ENCODE assay signal across 17 cellular contexts in the genomic region with DNA sequence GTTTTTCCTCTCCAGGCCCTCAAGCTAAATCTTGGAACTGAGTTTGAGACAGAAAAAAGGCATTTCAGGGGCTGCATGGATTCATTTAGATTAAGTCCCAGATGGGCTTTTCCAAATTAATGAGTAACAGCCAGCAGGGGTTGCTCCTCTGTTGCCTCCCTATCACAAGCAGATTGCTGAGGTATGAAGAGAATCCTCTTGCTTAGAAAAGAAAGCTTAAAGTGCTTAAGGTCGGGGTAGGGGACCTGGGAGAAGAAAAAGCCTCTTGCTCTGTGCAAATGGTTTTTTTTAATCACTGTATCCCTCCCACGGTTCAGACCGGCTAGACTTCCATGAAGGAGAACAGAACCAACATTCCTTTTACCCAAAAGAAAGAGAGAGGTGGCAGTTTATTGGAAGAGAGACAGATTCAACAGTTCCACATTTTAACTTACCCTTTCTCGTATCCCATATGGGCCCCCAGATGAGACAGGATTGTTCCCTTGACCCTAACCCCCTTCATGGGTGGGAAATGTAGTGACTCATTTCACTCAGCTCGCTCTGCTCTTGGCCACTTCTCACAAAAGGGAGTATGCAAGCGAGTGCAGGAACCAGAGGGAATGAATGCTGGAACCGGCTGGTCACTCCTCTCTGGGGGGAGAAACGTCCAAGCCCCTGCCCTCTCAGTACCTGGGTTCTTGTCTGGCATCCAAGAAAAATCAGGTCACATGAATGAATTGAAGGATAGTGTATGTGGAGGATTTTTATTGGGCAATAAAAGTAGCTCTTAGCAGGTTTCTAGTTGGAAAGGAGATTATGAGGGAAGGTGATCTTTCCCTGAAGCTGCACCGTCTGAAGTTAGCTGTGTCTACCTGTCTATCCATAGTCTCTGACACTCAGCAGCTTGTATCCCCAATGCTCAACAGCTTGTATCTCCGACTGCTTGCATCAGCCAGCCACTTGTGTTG.
DNase-seq lines count a peak whose midpoint lies in the region; ATAC-seq and TF ChIP-seq lines count a peak whose summit lies in the region.
"Had no signal": no experiment of that assay in that cellular context is flagged by ENCODE, and none has a peak within 500 bp of the region (broad histone marks: within the 10 kb centered on the region; RNA-seq: fewer than 3 reads in every experiment).

No MANE protein-coding gene starts in this region.

- DNase-seq in DMS 273 (lab: John Stamatoyannopoulos, UW; ENCODE audit: unreplicated experiment) (peak; percentile 45), DMS 273 treated with DMSO at 0.1 percent for 48 hours (lab: John Stamatoyannopoulos, UW) (no peak), brain microvascular endothelial cell (peak; percentile 13), left colon (no peak), stromal cell of bone marrow (ENCODE audit: low read depth) (peak; percentile 3), adrenal gland (no peak)
- DNase-seq: CD4-positive, alpha-beta T cell; glutamatergic neuron; IMR-90; lower lobe of right lung; NCI-H1436; nucleus accumbens; testis had no signal

- H3K36me3 ChIP-seq in brain microvascular endothelial cell (replicated peaks): no peaks in the 10 kb centered on the region
- no peaks in the 10 kb centered on the region for H3K36me3 ChIP-seq in adrenal gland (replicated peaks in 1 of 2)
- H3K36me3 ChIP-seq: lower lobe of right lung had no signal

- TF ChIP-seq CTCF in brain microvascular endothelial cell (IDR thresholded peaks at IDR 0.05; ENCODE audit: low read depth, low read length, missing control alignments) (no peak), adrenal gland (IDR thresholded peaks at IDR 0.05) (no peak)

- TF ChIP-seq POLR2A in adrenal gland (IDR thresholded peaks at IDR 0.05): no peak

- H3K4me3 ChIP-seq in brain microvascular endothelial cell (ENCODE audit: low read depth, low read length): no peak overlapping the region
- H3K4me3 ChIP-seq in adrenal gland: no peak overlapping the region
- H3K4me3 ChIP-seq: lower lobe of right lung, testis had no signal

- no peaks in the 10 kb centered on the region for H3K9me3 ChIP-seq in adrenal gland (replicated peaks in 1 of 3)
- H3K9me3 ChIP-seq: lower lobe of right lung, testis had no signal

- H3K27me3 ChIP-seq in brain microvascular endothelial cell (replicated peaks) (no peaks in the 10 kb centered on the region), adrenal gland (no peaks in the 10 kb centered on the region)
- H3K27me3 ChIP-seq: testis had no signal

- H3K27ac ChIP-seq in brain microvascular endothelial cell (no peak overlapping the region), adrenal gland (no peak overlapping the region)
- H3K27ac ChIP-seq: 22Rv1, lower lobe of right lung, testis, VCaP had no signal

- 29 to 35% (median 32%) methylated on average over 10 of the region's 10 CpGs for WGBS in adrenal gland, 4 donors

- in situ Hi-C loops in brain microvascular endothelial cell (cut with HindIII; ENCODE audit: low pct_ligation_motif_present, low sequenced_read_pairs): no loop called here

- H3K4me1 ChIP-seq in adrenal gland (replicated peaks in 1 of 2): no peaks in the 10 kb centered on the region
- H3K4me1 ChIP-seq: lower lobe of right lung, testis had no signal

- intact Hi-C loops in left colon (cut with DNase I, micrococcal nuclease): no loop called here
- intact Hi-C loops in adrenal gland (cut with DNase I): no loop called here

- ATAC-seq in left colon (peak; percentile 92), HG03175 (IDR thresholded peaks at IDR 0.05; ENCODE audit: unreplicated experiment) (no peak), GM19035 (IDR thresholded peaks at IDR 0.05; ENCODE audit: unreplicated experiment) (no peak)
- ATAC-seq: lower lobe of right lung had no signal

Comparison
In these comparisons a context has a peak if more than half of its experiments do, and no peak if none do; other contexts are left out.
1. DNase-seq: peak in DMS 273 (single experiment), brain microvascular endothelial cell (single experiment) and stromal cell of bone marrow (single experiment); none in DMS 273 treated with DMSO at 0.1 percent for 48 hours (single experiment), left colon (0 of 2) and adrenal gland (0 of 7).